13 cellular contexts compared by ENCODE assay signal in the genomic region with DNA sequence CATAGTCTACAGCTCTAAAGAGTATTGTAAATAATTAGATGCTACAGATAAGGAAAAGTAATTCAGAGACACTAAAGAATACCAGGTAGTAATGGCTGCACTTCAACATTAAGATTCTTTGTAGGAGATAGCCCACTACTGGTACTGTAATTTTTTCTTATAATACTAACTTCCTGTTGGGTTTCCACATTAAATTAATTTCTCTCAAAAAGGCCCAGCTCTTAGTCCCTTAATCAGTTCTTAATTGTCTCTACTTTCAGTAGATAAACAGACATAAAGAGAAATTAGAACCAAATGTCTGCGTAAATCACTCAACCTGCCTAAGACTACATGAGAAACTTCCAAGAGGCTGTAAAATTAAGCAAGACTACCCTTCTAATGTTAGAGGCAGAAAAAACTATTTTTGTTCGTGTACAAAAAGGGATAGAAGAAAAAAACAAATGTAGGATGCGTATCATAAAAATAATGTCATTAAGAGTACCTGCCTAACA.
"Had no signal": no experiment of that assay in that cellular context is flagged by ENCODE, and none has a peak within 500 bp of the region (broad histone marks: within the 10 kb centered on the region; RNA-seq: fewer than 3 reads in every experiment).

No MANE protein-coding gene starts in this region.

- H3K4me3 ChIP-seq: gastroesophageal sphincter, right atrium auricular region, suprapubic skin, upper lobe of left lung had no signal

- DNase-seq: activated CD4-positive, alpha-beta T cell treated with anti-CD3 and anti-CD28 coated beads, Interleukin-2, amount 10 ng/mL, durations not matched to agents 7 days and 5 days; activated CD8-positive, alpha-beta memory T cell treated with anti-CD3 and anti-CD28 coated beads for 24 hours; activated naive CD4-positive, alpha-beta T cell; anterior cingulate cortex; naive thymus-derived CD8-positive, alpha-beta T cell; nucleus accumbens; small intestine; stimulated activated naive CD8-positive, alpha-beta T cell treated with anti-CD3 and anti-CD28 coated beads, Interleukin-15, Interleukin-2, amounts not matched to agents 100 U/mL and 50 U/mL, for 24 hours; upper lobe of left lung had no signal

- ATAC-seq: gastroesophageal sphincter; left lobe of liver; naive thymus-derived CD8-positive, alpha-beta T cell; stimulated activated naive CD8-positive, alpha-beta T cell treated with anti-CD3 and anti-CD28 coated beads, Interleukin-15, Interleukin-2, amounts not matched to agents 100 U/mL and 50 U/mL, for 24 hours had no signal

- H3K36me3 ChIP-seq: right atrium auricular region had no signal

- H3K27ac ChIP-seq: suprapubic skin had no signal

- H3K27me3 ChIP-seq: gastroesophageal sphincter, right atrium auricular region, suprapubic skin, upper lobe of left lung had no signal

- H3K9me3 ChIP-seq: gastroesophageal sphincter, right atrium auricular region, suprapubic skin, upper lobe of left lung had no signal
